ENCODE assay signal across 1 cellular context in the genomic region with DNA sequence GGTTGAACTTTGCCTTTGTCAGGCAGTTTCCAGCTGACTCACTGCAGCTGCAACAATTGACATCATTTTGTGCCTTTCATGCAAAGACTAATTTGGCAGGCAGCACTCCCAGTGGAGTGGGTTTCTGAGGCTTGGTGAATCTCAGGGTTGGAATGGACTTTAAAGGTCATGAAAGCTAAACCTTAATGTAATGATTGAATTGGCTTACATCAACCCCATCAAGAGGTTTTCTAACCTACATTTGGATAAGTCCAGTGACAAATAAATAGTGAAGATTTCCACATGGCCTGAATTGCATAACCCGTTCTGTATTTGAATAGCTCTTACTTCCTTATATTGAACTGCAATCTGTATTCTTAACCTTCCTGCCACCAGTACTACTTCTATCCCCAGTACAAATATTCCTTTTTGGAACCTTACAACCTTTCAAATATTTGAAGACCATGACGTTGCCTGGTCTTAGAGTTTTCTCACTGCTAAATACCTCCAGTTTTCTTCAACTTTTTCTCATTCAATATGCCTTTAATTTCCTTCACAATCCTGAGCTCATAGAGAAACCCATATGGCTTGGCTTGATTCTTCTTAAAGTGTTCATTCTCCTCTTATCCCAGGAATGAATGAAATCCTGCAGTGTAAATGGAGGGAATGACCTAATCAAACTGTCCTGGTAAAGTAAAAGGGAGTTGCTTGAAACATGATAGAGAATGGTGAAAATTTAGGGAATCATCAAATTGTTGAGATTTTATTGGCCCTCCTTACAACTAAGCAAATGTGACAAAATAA.
TF ChIP-seq lines count a peak whose summit lies in the region.

No MANE protein-coding gene starts in this region.

TF ChIP-seq in GM23338, 12 proteins besides CTCF, POLR2A, EP300 and RAD21 (continued from another document):
- TF ChIP-seq, protein P1, sequence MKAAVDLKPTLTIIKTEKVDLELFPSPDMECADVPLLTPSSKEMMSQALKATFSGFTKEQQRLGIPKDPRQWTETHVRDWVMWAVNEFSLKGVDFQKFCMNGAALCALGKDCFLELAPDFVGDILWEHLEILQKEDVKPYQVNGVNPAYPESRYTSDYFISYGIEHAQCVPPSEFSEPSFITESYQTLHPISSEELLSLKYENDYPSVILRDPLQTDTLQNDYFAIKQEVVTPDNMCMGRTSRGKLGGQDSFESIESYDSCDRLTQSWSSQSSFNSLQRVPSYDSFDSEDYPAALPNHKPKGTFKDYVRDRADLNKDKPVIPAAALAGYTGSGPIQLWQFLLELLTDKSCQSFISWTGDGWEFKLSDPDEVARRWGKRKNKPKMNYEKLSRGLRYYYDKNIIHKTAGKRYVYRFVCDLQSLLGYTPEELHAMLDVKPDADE (IDR thresholded peaks at IDR 0.05): no peak
- no peak for TF ChIP-seq STAT1 (IDR thresholded peaks at IDR 0.05; ENCODE audit: unreplicated experiment)
- no peak for TF ChIP-seq POLR2AphosphoS5 (IDR thresholded peaks at IDR 0.05; ENCODE audit: low read depth)
- no peak for TF ChIP-seq NANOG (IDR thresholded peaks at IDR 0.05; ENCODE audit: borderline replicate concordance)
- TF ChIP-seq JUNB (IDR thresholded peaks at IDR 0.05; ENCODE audit: unreplicated experiment): no peak
- TF ChIP-seq EZH2phosphoT487 (IDR thresholded peaks at IDR 0.05; ENCODE audit: unreplicated experiment): no peak
- no peak for TF ChIP-seq EZH2 (IDR thresholded peaks at IDR 0.05; ENCODE audit: low read depth, unreplicated experiment)
- TF ChIP-seq, protein P2, sequence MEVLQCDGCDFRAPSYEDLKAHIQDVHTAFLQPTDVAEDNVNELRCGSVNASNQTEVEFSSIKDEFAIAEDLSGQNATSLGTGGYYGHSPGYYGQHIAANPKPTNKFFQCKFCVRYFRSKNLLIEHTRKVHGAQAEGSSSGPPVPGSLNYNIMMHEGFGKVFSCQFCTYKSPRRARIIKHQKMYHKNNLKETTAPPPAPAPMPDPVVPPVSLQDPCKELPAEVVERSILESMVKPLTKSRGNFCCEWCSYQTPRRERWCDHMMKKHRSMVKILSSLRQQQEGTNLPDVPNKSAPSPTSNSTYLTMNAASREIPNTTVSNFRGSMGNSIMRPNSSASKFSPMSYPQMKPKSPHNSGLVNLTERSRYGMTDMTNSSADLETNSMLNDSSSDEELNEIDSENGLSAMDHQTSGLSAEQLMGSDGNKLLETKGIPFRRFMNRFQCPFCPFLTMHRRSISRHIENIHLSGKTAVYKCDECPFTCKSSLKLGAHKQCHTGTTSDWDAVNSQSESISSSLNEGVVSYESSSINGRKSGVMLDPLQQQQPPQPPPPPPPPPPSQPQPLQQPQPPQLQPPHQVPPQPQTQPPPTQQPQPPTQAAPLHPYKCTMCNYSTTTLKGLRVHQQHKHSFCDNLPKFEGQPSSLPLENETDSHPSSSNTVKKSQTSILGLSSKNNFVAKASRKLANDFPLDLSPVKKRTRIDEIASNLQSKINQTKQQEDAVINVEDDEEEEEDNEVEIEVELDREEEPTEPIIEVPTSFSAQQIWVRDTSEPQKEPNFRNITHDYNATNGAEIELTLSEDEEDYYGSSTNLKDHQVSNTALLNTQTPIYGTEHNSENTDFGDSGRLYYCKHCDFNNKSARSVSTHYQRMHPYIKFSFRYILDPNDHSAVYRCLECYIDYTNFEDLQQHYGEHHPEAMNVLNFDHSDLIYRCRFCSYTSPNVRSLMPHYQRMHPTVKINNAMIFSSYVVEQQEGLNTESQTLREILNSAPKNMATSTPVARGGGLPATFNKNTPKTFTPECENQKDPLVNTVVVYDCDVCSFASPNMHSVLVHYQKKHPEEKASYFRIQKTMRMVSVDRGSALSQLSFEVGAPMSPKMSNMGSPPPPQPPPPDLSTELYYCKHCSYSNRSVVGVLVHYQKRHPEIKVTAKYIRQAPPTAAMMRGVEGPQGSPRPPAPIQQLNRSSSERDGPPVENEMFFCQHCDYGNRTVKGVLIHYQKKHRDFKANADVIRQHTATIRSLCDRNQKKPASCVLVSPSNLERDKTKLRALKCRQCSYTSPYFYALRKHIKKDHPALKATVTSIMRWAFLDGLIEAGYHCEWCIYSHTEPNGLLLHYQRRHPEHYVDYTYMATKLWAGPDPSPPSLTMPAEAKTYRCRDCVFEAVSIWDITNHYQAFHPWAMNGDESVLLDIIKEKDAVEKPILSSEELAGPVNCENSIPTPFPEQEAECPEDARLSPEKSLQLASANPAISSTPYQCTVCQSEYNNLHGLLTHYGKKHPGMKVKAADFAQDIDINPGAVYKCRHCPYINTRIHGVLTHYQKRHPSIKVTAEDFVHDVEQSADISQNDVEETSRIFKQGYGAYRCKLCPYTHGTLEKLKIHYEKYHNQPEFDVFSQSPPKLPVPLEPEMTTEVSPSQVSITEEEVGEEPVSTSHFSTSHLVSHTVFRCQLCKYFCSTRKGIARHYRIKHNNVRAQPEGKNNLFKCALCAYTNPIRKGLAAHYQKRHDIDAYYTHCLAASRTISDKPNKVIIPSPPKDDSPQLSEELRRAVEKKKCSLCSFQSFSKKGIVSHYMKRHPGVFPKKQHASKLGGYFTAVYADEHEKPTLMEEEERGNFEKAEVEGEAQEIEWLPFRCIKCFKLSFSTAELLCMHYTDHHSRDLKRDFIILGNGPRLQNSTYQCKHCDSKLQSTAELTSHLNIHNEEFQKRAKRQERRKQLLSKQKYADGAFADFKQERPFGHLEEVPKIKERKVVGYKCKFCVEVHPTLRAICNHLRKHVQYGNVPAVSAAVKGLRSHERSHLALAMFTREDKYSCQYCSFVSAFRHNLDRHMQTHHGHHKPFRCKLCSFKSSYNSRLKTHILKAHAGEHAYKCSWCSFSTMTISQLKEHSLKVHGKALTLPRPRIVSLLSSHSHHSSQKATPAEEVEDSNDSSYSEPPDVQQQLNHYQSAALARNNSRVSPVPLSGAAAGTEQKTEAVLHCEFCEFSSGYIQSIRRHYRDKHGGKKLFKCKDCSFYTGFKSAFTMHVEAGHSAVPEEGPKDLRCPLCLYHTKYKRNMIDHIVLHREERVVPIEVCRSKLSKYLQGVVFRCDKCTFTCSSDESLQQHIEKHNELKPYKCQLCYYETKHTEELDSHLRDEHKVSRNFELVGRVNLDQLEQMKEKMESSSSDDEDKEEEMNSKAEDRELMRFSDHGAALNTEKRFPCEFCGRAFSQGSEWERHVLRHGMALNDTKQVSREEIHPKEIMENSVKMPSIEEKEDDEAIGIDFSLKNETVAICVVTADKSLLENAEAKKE (CRISPR knock-in tag; IDR thresholded peaks at IDR 0.05): no peak
- TF ChIP-seq, protein P3, sequence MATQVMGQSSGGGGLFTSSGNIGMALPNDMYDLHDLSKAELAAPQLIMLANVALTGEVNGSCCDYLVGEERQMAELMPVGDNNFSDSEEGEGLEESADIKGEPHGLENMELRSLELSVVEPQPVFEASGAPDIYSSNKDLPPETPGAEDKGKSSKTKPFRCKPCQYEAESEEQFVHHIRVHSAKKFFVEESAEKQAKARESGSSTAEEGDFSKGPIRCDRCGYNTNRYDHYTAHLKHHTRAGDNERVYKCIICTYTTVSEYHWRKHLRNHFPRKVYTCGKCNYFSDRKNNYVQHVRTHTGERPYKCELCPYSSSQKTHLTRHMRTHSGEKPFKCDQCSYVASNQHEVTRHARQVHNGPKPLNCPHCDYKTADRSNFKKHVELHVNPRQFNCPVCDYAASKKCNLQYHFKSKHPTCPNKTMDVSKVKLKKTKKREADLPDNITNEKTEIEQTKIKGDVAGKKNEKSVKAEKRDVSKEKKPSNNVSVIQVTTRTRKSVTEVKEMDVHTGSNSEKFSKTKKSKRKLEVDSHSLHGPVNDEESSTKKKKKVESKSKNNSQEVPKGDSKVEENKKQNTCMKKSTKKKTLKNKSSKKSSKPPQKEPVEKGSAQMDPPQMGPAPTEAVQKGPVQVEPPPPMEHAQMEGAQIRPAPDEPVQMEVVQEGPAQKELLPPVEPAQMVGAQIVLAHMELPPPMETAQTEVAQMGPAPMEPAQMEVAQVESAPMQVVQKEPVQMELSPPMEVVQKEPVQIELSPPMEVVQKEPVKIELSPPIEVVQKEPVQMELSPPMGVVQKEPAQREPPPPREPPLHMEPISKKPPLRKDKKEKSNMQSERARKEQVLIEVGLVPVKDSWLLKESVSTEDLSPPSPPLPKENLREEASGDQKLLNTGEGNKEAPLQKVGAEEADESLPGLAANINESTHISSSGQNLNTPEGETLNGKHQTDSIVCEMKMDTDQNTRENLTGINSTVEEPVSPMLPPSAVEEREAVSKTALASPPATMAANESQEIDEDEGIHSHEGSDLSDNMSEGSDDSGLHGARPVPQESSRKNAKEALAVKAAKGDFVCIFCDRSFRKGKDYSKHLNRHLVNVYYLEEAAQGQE (IDR thresholded peaks at IDR 0.05; ENCODE audit: unreplicated experiment): no peak
